15 cellular contexts compared by ENCODE assay signal in the genomic region with DNA sequence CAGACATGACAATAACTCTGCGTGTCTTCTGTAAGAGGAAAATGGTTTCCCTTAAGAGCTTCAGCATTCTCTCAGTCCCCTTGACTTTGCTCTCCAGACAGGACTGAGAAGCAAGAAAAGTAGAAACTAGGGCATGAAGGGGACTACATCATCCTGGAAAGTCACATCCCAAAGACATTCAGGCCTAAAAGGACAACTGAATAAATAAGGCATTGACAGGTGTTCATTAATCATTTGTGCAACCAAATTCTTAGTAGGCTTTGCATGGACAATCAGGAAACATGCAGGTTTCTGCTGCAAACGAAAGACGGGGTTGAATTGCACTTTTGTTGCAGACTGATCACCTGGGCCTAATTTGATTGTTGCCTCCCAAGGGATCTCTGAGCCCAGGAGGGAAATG. TPM values are rescaled to one million over a fixed set of nuclear protein-coding genes. Genes with fewer than 3 reads are reported as not detected.
DNase-seq lines count a peak whose midpoint lies in the region; ATAC-seq and TF ChIP-seq lines count a peak whose summit lies in the region.
"Had no signal": no experiment of that assay in that cellular context is flagged by ENCODE, and none has a peak within 500 bp of the region (broad histone marks: within the 10 kb centered on the region; RNA-seq: fewer than 3 reads in every experiment).

No MANE protein-coding gene starts in this region.

- WGBS in gastroesophageal sphincter (ENCODE audit: low coverage in 1 of 2), 2 donors, result 76 to 80% methylated on average over 2 to 3 of the region's 3 CpGs

- peaks cover 33% of the 10 kb centered on the region for H3K27me3 Mint-ChIP-seq in activated T-cell treated with anti-CD3 and anti-CD28 coated beads, Interleukin-2, amount 50 U/mL, for 4 hours (ENCODE audit: low read depth)
- peaks cover 26% of the 10 kb centered on the region for H3K27me3 Mint-ChIP-seq in central memory CD8-positive, alpha-beta T cell
- H3K27me3 Mint-ChIP-seq in progenitor cell of endocrine pancreas, result peaks cover 40% of the 10 kb centered on the region

- H3K27ac ChIP-seq in gastroesophageal sphincter, result no peak overlapping the region
- H3K27ac ChIP-seq: SK-N-MC, WERI-Rb-1 had no signal

- H3K9me3 Mint-ChIP-seq in activated T-cell treated with anti-CD3 and anti-CD28 coated beads, Interleukin-2, amount 50 U/mL, for 4 hours, result no peaks in the 10 kb centered on the region
- H3K9me3 Mint-ChIP-seq in central memory CD8-positive, alpha-beta T cell, result no peaks in the 10 kb centered on the region
- H3K9me3 Mint-ChIP-seq in progenitor cell of endocrine pancreas (ENCODE audit: low read depth), result no peaks in the 10 kb centered on the region

- TF ChIP-seq POLR2A in gastroesophageal sphincter (IDR thresholded peaks at IDR 0.05), result no peak

- TF ChIP-seq EP300 in gastroesophageal sphincter (IDR thresholded peaks at IDR 0.05), result no peak

- H3K9me3 ChIP-seq in gastroesophageal sphincter, result no peaks in the 10 kb centered on the region

- no peak for DNase-seq in activated T-cell treated with anti-CD3 and anti-CD28 coated beads, Interleukin-2, amount 50 U/mL, for 4 hours
- no peak for DNase-seq in activated T-cell treated with anti-CD3 and anti-CD28 coated beads, Interleukin-2, amount 50 U/mL, for 1 hour
- DNase-seq in central memory CD8-positive, alpha-beta T cell (ENCODE audit: low spot score in 2 of 2), result no peak
- no peak for DNase-seq in progenitor cell of endocrine pancreas (ENCODE audit: low spot score, unreplicated experiment)
- DNase-seq: AML-193, EL, left cardiac atrium, naive B cell had no signal

- peak overlapping the region; percentile 98 for H3K4me3 Mint-ChIP-seq in activated T-cell treated with anti-CD3 and anti-CD28 coated beads, Interleukin-2, amount 50 U/mL, for 4 hours
- H3K4me3 Mint-ChIP-seq in central memory CD8-positive, alpha-beta T cell, result peak overlapping the region; percentile 91
- H3K4me3 Mint-ChIP-seq in progenitor cell of endocrine pancreas (ENCODE audit: low read depth), result peak overlapping the region; percentile 85

- no peak overlapping the region for H3K4me3 ChIP-seq in gastroesophageal sphincter
- H3K4me3 ChIP-seq: SK-N-MC had no signal

- no peak for TF ChIP-seq CTCF in progenitor cell of endocrine pancreas (IDR thresholded peaks at IDR 0.05; ENCODE audit: unreplicated experiment)
- no peak for TF ChIP-seq CTCF in gastroesophageal sphincter (IDR thresholded peaks at IDR 0.05)

- no peak overlapping the region for H3K27ac Mint-ChIP-seq in central memory CD8-positive, alpha-beta T cell (ENCODE audit: low read depth)
- peak overlapping the region; percentile 13 for H3K27ac Mint-ChIP-seq in progenitor cell of endocrine pancreas

- peaks cover 0 to 19% (median 7%) of the 10 kb centered on the region in 3 donors for H3K4me1 ChIP-seq in gastroesophageal sphincter

- H3K36me3 Mint-ChIP-seq in activated T-cell treated with anti-CD3 and anti-CD28 coated beads, Interleukin-2, amount 50 U/mL, for 4 hours (ENCODE audit: insufficient read depth), result no peaks in the 10 kb centered on the region
- peaks cover 3% of the 10 kb centered on the region for H3K36me3 Mint-ChIP-seq in central memory CD8-positive, alpha-beta T cell (ENCODE audit: insufficient read depth)
- no peaks in the 10 kb centered on the region for H3K36me3 Mint-ChIP-seq in progenitor cell of endocrine pancreas (ENCODE audit: insufficient read depth)

- ATAC-seq in activated T-cell treated with anti-CD3 and anti-CD28 coated beads, Interleukin-2, amount 50 U/mL, for 4 hours, result no peak
- ATAC-seq in HG02642 (IDR thresholded peaks at IDR 0.05; ENCODE audit: poor library complexity, unreplicated experiment) (peak; percentile 0), HG03354 (IDR thresholded peaks at IDR 0.05; ENCODE audit: poor library complexity, severe bottlenecking, unreplicated experiment) (no peak), gastroesophageal sphincter (no peak), GM18870 (IDR thresholded peaks at IDR 0.05; ENCODE audit: unreplicated experiment) (no peak)
- no peak for ATAC-seq in central memory CD8-positive, alpha-beta T cell (replicated peaks; ENCODE audit: extremely low read depth, poor library complexity, severe bottlenecking)

- peaks cover 44% of the 10 kb centered on the region for H3K4me1 Mint-ChIP-seq in activated T-cell treated with anti-CD3 and anti-CD28 coated beads, Interleukin-2, amount 50 U/mL, for 4 hours (ENCODE audit: low read depth)
- peaks cover 28% of the 10 kb centered on the region for H3K4me1 Mint-ChIP-seq in central memory CD8-positive, alpha-beta T cell
- peaks cover 37% of the 10 kb centered on the region for H3K4me1 Mint-ChIP-seq in progenitor cell of endocrine pancreas (ENCODE audit: low read depth)

- H3K27me3 ChIP-seq in gastroesophageal sphincter, result peaks cover 62% of the 10 kb centered on the region

- no peaks in the 10 kb centered on the region for H3K36me3 ChIP-seq in gastroesophageal sphincter
- H3K36me3 ChIP-seq: WERI-Rb-1 had no signal

RNA-seq across cellular contexts. Expression of gene SGPP2, which starts 1.2 kb away (rescaled TPM):
- 10 to 100 TPM in 1 of 3 donors, 1 to 10 TPM in 2; 7.2 to 13.2 (median 7.4) TPM for total RNA-seq in activated T-cell treated with anti-CD3 and anti-CD28 coated beads, Interleukin-2, amount 50 U/mL, for 4 hours
- total RNA-seq in progenitor cell of endocrine pancreas (14.2 and 19.8 TPM in 2 replicates), gastroesophageal sphincter (1 to 10 TPM in 2 of 4 donors, under 1 TPM in 1, not detected in 1; 0.89 to 1.8 (median 1.2) TPM)
- total RNA-seq: endothelial cell of umbilical vein had no signal
